ENCODE assay signal across 10 cellular contexts in genomic region chr4:39030726-39031125, GRCh38. TPM values are rescaled to one million over a fixed set of nuclear protein-coding genes. Genes with fewer than 3 reads are reported as not detected.
DNase-seq lines count a peak whose midpoint lies in the region; ATAC-seq and TF ChIP-seq lines count a peak whose summit lies in the region.
"Had no signal": no experiment of that assay in that cellular context is flagged by ENCODE, and none has a peak within 500 bp of the region (broad histone marks: within the 10 kb centered on the region; RNA-seq: fewer than 3 reads in every experiment).

No MANE protein-coding gene starts in this region.

- H3K27ac ChIP-seq in brain microvascular endothelial cell = peak overlapping the region; percentile 71
- H3K27ac ChIP-seq: lower lobe of right lung, VCaP had no signal

- peaks cover 32% of the 10 kb centered on the region for H3K4me1 Mint-ChIP-seq in activated CD4-positive, alpha-beta T cell treated with anti-CD3 and anti-CD28 coated beads, Interleukin-2, amount 10 ng/mL, durations not matched to agents 24 days and 14 days
- peaks cover 38% of the 10 kb centered on the region for H3K4me1 Mint-ChIP-seq in osteocyte (ENCODE audit: unreplicated experiment)

- DNase-seq in activated CD4-positive, alpha-beta T cell treated with anti-CD3 and anti-CD28 coated beads, Interleukin-2, amount 10 ng/mL, durations not matched to agents 24 days and 14 days = no peak
- no peak for DNase-seq in activated CD4-positive, alpha-beta T cell treated with anti-CD3 and anti-CD28 coated beads, Interleukin-2, amount 50 U/mL, for 4 hours
- DNase-seq in NB4 (ENCODE audit: low read depth) (no peak), brain microvascular endothelial cell (no peak), osteocyte (ENCODE audit: extremely low spot score, unreplicated experiment) (no peak), NCI-H1105 (lab: John Stamatoyannopoulos, UW) (no peak)
- DNase-seq: lower lobe of right lung had no signal

- in situ Hi-C loops in brain microvascular endothelial cell (cut with HindIII; ENCODE audit: low pct_ligation_motif_present, low sequenced_read_pairs) = no loop called here

- no peak for TF ChIP-seq POLR2A in NB4 (IDR thresholded peaks at IDR 0.05; ENCODE audit: extremely low read depth, insufficient read length)

- intact Hi-C loops in activated CD4-positive, alpha-beta T cell treated with anti-CD3 and anti-CD28 coated beads, Interleukin-2, amount 10 ng/mL, durations not matched to agents 24 days and 14 days (cut with micrococcal nuclease) = loop anchor here (5.0 to 10.0 kb wide), 6 partner anchors 93 to 1138 kb away; partner anchors contain the start of genes TBC1D1 and WDR19

- H3K36me3 ChIP-seq in brain microvascular endothelial cell (replicated peaks) = peaks cover 7% of the 10 kb centered on the region
- H3K36me3 ChIP-seq: lower lobe of right lung had no signal

- H3K27me3 Mint-ChIP-seq in activated CD4-positive, alpha-beta T cell treated with anti-CD3 and anti-CD28 coated beads, Interleukin-2, amount 10 ng/mL, durations not matched to agents 24 days and 14 days = no peaks in the 10 kb centered on the region
- H3K27me3 Mint-ChIP-seq in osteocyte (ENCODE audit: unreplicated experiment) = no peaks in the 10 kb centered on the region

- H3K27me3 ChIP-seq in brain microvascular endothelial cell (replicated peaks) = no peaks in the 10 kb centered on the region

- H3K9me3 Mint-ChIP-seq in activated CD4-positive, alpha-beta T cell treated with anti-CD3 and anti-CD28 coated beads, Interleukin-2, amount 10 ng/mL, durations not matched to agents 24 days and 14 days = no peaks in the 10 kb centered on the region
- H3K9me3 Mint-ChIP-seq in osteocyte (ENCODE audit: unreplicated experiment) = no peaks in the 10 kb centered on the region

- TF ChIP-seq CTCF in NB4 (IDR thresholded peaks at IDR 0.05; ENCODE audit: low read depth, low read length) (no peak), brain microvascular endothelial cell (IDR thresholded peaks at IDR 0.05; ENCODE audit: low read depth, low read length, missing control alignments) (no peak), osteocyte (IDR thresholded peaks at IDR 0.05) (no peak)

- peak overlapping the region; percentile 94 for H3K27ac Mint-ChIP-seq in activated CD4-positive, alpha-beta T cell treated with anti-CD3 and anti-CD28 coated beads, Interleukin-2, amount 10 ng/mL, durations not matched to agents 24 days and 14 days
- peak overlapping the region; percentile 72 for H3K27ac Mint-ChIP-seq in osteocyte (ENCODE audit: unreplicated experiment)

- peak overlapping the region; percentile 70 for H3K4me3 ChIP-seq in NB4 (ENCODE audit: low read depth, low read length)
- peak overlapping the region; percentile 31 for H3K4me3 ChIP-seq in brain microvascular endothelial cell (ENCODE audit: low read depth, low read length)

- no peak for ATAC-seq in HG02970 (IDR thresholded peaks at IDR 0.05; ENCODE audit: low FRiP score, unreplicated experiment)
- ATAC-seq in GM21529 (IDR thresholded peaks at IDR 0.05; ENCODE audit: unreplicated experiment) = no peak
- ATAC-seq: lower lobe of right lung had no signal

- peaks cover 18% of the 10 kb centered on the region for H3K36me3 Mint-ChIP-seq in activated CD4-positive, alpha-beta T cell treated with anti-CD3 and anti-CD28 coated beads, Interleukin-2, amount 10 ng/mL, durations not matched to agents 24 days and 14 days (ENCODE audit: low read depth)
- no peaks in the 10 kb centered on the region for H3K36me3 Mint-ChIP-seq in osteocyte (ENCODE audit: unreplicated experiment)

- peak overlapping the region; percentile 88 for H3K4me3 Mint-ChIP-seq in activated CD4-positive, alpha-beta T cell treated with anti-CD3 and anti-CD28 coated beads, Interleukin-2, amount 10 ng/mL, durations not matched to agents 24 days and 14 days
- no peak overlapping the region for H3K4me3 Mint-ChIP-seq in osteocyte (ENCODE audit: unreplicated experiment)

RNA-seq across cellular contexts. Expression of gene TMEM156, which starts 1.5 kb away (rescaled TPM):
- total RNA-seq in activated CD4-positive, alpha-beta T cell treated with anti-CD3 and anti-CD28 coated beads, Interleukin-2, amount 10 ng/mL, durations not matched to agents 24 days and 14 days = 25.9 and 26.9 TPM in 2 replicates
- not detected in 2 replicates for total RNA-seq in osteocyte

RNA-seq across cellular contexts. Expression of gene KLHL5, which starts 31.3 kb away (rescaled TPM):
- total RNA-seq in activated CD4-positive, alpha-beta T cell treated with anti-CD3 and anti-CD28 coated beads, Interleukin-2, amount 10 ng/mL, durations not matched to agents 24 days and 14 days = 40.4 and 41.9 TPM in 2 replicates
- 128 and 145 TPM in 2 replicates for total RNA-seq in osteocyte

Comparison
In these comparisons a context has a peak if more than half of its experiments do, and no peak if none do; other contexts are left out.
1. RNA of gene TMEM156, which starts 1.5 kb away (total RNA-seq): 25.9 to 26.9 TPM in activated CD4-positive, alpha-beta T cell treated with anti-CD3 and anti-CD28 coated beads, Interleukin-2, amount 10 ng/mL, durations not matched to agents 24 days and 14 days; not detected in osteocyte; every median in the first group is over 10 times any median in the second.